In the genomic region with DNA sequence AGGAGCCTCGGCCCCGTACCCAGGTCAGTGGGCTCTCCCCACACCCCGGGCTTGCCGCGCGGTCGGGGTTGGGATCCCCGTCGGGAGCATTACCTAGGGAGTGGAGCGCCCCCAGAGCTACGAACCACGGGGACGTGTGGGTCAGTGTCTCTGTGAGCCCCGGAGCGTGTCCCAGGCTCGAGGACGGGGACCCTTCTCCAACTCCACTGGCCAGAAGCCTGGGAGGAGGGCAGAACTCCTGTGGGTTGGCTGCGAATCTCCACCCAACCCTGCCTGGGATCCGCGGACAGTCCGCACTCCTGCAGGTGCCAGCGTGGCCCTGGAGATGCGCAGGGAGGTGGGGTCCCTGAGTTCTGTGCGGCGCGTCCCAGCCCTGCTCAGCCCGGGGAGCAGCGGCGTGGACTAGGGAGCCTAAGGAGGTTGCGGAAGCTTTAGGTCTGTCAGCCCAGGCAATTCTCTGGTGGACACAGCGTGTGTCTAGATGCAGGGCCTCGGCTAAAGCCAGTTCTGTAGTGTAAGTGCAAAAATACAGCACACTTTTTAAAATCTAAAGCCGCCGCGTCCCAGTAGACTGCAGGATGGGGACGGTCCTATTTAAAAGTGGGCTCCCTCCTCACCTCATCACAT, we compare ENCODE assay signal across 8 cellular contexts. TPM values are rescaled to one million over a fixed set of nuclear protein-coding genes. Genes with fewer than 3 reads are reported as not detected.
A peak's percentile ranks its signal among the peaks of the same experiment; 100 is the strongest.
DNase-seq lines count a peak whose midpoint lies in the region; ATAC-seq and TF ChIP-seq lines count a peak whose summit lies in the region.

No MANE protein-coding gene starts in this region.

- peaks cover 62% of the 10 kb centered on the region for H3K4me1 Mint-ChIP-seq in memory B cell

- intact Hi-C loops in dorsolateral prefrontal cortex (cut with DNase I): loop anchor here (5.0 to 10.0 kb wide), 3 partner anchors 72 to 259 kb away; a partner anchor contains a TSS
- intact Hi-C loops in thyroid gland (cut with DNase I): loop anchor here (10.0 kb wide), 1 partner anchor 61 kb away; no protein-coding TSS in a partner anchor

- H3K9ac ChIP-seq in GM23248: peak overlapping the region; percentile 85
- peak overlapping the region; percentile 97 for H3K9ac ChIP-seq in OCI-LY3 (ENCODE audit: low read length)

- H4K20me1 ChIP-seq in GM23248 (ENCODE audit: insufficient read depth) (no peaks in the 10 kb centered on the region), OCI-LY3 (ENCODE audit: insufficient read depth, low read length) (peaks cover 14% of the 10 kb centered on the region)

- H3K4me2 ChIP-seq in GM23248 (ENCODE audit: unreplicated experiment): peak overlapping the region; percentile 79
- H3K4me2 ChIP-seq in OCI-LY3 (ENCODE audit: low read length): peak overlapping the region; percentile 95

- H3K27ac Mint-ChIP-seq in memory B cell: no peak overlapping the region

- H2AFZ ChIP-seq in GM23248: peak overlapping the region; percentile 89
- no peak overlapping the region for H2AFZ ChIP-seq in OCI-LY3 (ENCODE audit: low read depth, low read length)

- H3K36me3 Mint-ChIP-seq in memory B cell: peaks cover 9% of the 10 kb centered on the region

- TF ChIP-seq CTCF in GM06990 (IDR thresholded peaks at IDR 0.05; ENCODE audit: insufficient read depth, low read length, poor library complexity, severe bottlenecking): no peak
- 0 out of 2 replicates have a peak, but pooled peaks have one; percentile 4 for TF ChIP-seq CTCF in OCI-LY3 (IDR thresholded peaks at IDR 0.05; ENCODE audit: low read depth, low read length)
- peak in 2 of 56 donors; percentile 1 to 3 for TF ChIP-seq CTCF in dorsolateral prefrontal cortex (IDR thresholded peaks at IDR 0.05 in 54 of 56, conservative IDR thresholded peaks at IDR 0.05 in 2 of 56; ENCODE audit: low read depth in 1 of 56, partially characterized antibody in 56 of 56)
- TF ChIP-seq CTCF in thyroid gland (IDR thresholded peaks at IDR 0.05): no peak

- H3K4me1 ChIP-seq in GM23248 (ENCODE audit: insufficient read depth): peaks cover 8% of the 10 kb centered on the region; the same call in 1 of the 2 replicates
- H3K4me1 ChIP-seq in OCI-LY3 (ENCODE audit: low read length): peaks cover 58% of the 10 kb centered on the region
- peaks cover 34 to 37% of the 10 kb centered on the region in 2 donors for H3K4me1 ChIP-seq in thyroid gland

- peak overlapping the region; percentile 97 for H3K4me3 ChIP-seq in GM06990 (replicated peaks; ENCODE audit: low read depth, low read length)
- peak overlapping the region; percentile 78 for H3K4me3 ChIP-seq in GM23248
- H3K4me3 ChIP-seq in OCI-LY3 (ENCODE audit: low read length): peak overlapping the region; percentile 94
- peak overlapping the region; percentile 60 to 98 (median 87) for H3K4me3 ChIP-seq in dorsolateral prefrontal cortex
- peak overlapping the region; percentile 31 to 93 (median 82) for H3K4me3 ChIP-seq in thyroid gland (replicated peaks in 1 of 3)

- H3K9me3 ChIP-seq in GM23248 (ENCODE audit: low read depth) (no peaks in the 10 kb centered on the region), OCI-LY3 (ENCODE audit: insufficient read depth, low read length) (no peaks in the 10 kb centered on the region), thyroid gland (no peaks in the 10 kb centered on the region)

- H3K27ac ChIP-seq in GM23248: no peak overlapping the region
- peak overlapping the region; percentile 94 for H3K27ac ChIP-seq in OCI-LY3 (ENCODE audit: low read length)
- peak overlapping the region; percentile 82 to 99 (median 96) for H3K27ac ChIP-seq in dorsolateral prefrontal cortex
- peak overlapping the region; percentile 97 to 100 (median 98) for H3K27ac ChIP-seq in thyroid gland

- H3K27me3 Mint-ChIP-seq in memory B cell: no peaks in the 10 kb centered on the region

- H3K4me3 Mint-ChIP-seq in memory B cell: peak overlapping the region; percentile 80

- H3K36me3 ChIP-seq in GM06990 (ENCODE audit: control insufficient read depth, insufficient read depth, low read length) (no peaks in the 10 kb centered on the region), GM23248 (ENCODE audit: low read depth) (no peaks in the 10 kb centered on the region), OCI-LY3 (replicated peaks; ENCODE audit: low read depth, low read length) (peaks cover 7% of the 10 kb centered on the region), thyroid gland (no peaks in the 10 kb centered on the region)

- in situ Hi-C loops in GM23248 (cut with MboI): no loop called here

- H3K79me2 ChIP-seq in GM23248 (ENCODE audit: insufficient read depth) (no peaks in the 10 kb centered on the region), OCI-LY3 (ENCODE audit: low read length) (peaks cover 55% of the 10 kb centered on the region)

- ATAC-seq in memory B cell (ENCODE audit: low read depth): peak; percentile 3

- DNase-seq in GM06990 (ENCODE audit: extremely low read depth, insufficient read length) (no peak), GM23248 (peak; percentile 38), dorsolateral prefrontal cortex (peak in 5 of 10 donors; percentile 28 to 60 (median 41)), memory B cell (ENCODE audit: low spot score in 2 of 2) (peak in 1 of 2 donors; percentile 43), thyroid gland (peak; percentile 38 to 48), T-helper 9 cell (no peak), NCI-H2171 treated with DMSO at 0.1 percent for 48 hours (lab: John Stamatoyannopoulos, UW) (no peak)

- no peaks in the 10 kb centered on the region for H3K9me2 ChIP-seq in GM23248 (ENCODE audit: insufficient read depth)

- H3K9me3 Mint-ChIP-seq in memory B cell: peaks cover 6% of the 10 kb centered on the region

- 4 to 5% methylated on average over 29 to 33 of the region's 36 CpGs for WGBS in GM23248 (ENCODE audit: low coverage in 1 of 2, low lambda C conversion rate in 2 of 2, missing lambda C conversion rate in 2 of 2), 2 experiments
- WGBS in thyroid gland, 2 donors: 3 to 6% methylated on average over 13 to 22 of the region's 36 CpGs

- no peak for TF ChIP-seq POLR2A in thyroid gland (IDR thresholded peaks at IDR 0.05)

- H3K27me3 ChIP-seq in GM06990 (replicated peaks; ENCODE audit: control insufficient read depth, insufficient read depth, low read length) (no peaks in the 10 kb centered on the region), GM23248 (replicated peaks; ENCODE audit: insufficient read depth) (0 out of 2 replicates have a peak, but pooled peaks cover 6% of the 10 kb centered on the region), OCI-LY3 (ENCODE audit: low read depth, low read length) (no peaks in the 10 kb centered on the region), dorsolateral prefrontal cortex (no peaks in the 10 kb centered on the region), thyroid gland (no peaks in the 10 kb centered on the region)

- no peaks in the 10 kb centered on the region for H3F3A ChIP-seq in GM23248 (ENCODE audit: insufficient read depth)

RNA-seq across cellular contexts. Expression of a gene that starts 0.4 kb away (rescaled TPM):
- total RNA-seq in GM23248 (2014; rRNA removed; shearing (Covaris generic)): 4.1 and 16.8 TPM in 2 replicates
- polyA plus RNA-seq in GM23248 (2016; fragmentation: Nextera tagmentation; extraction: Ambion mirVana): 5.9 TPM in 2 replicates
- total RNA-seq in dorsolateral prefrontal cortex (100 to 1,000 TPM in 1 of 120 experiments, 10 to 100 TPM in 119; 14.4 to 115 (median 35.6) TPM), thyroid gland (10 to 100 TPM; 64.3 to 91.9 (median 71.6) TPM)

RNA-seq across cellular contexts. Expression of a gene that starts 28.9 kb away (rescaled TPM):
- 0.32 TPM in 1 of 2 replicates, not detected in the other for total RNA-seq in GM23248 (2014; rRNA removed; shearing (Covaris generic))
- 0.46 and 0.53 TPM in 2 replicates for polyA plus RNA-seq in GM23248 (2016; fragmentation: Nextera tagmentation; extraction: Ambion mirVana)
- total RNA-seq in dorsolateral prefrontal cortex: 1 to 10 TPM in 70 of 120 experiments, under 1 TPM in 47, not detected in 3; 0.23 to 4.4 (median 1.1) TPM
- 10 to 100 TPM in 1 of 4 donors, 1 to 10 TPM in 3; 2.7 to 11.0 (median 5.8) TPM for total RNA-seq in thyroid gland

Comparison
In these comparisons a context has a peak if more than half of its experiments do, and no peak if none do; other contexts are left out.
1. DNase-seq: peak in GM23248 (single experiment) and thyroid gland (2 of 2); none in GM06990 (single experiment), T-helper 9 cell (single experiment) and NCI-H2171 treated with DMSO at 0.1 percent for 48 hours (single experiment).
2. Peak in every context shown above with its lines, with median percentiles within 50 percentile points of each other: H3K4me3 ChIP-seq.